ENCODE assay signal across 1 cellular context in the genomic region with DNA sequence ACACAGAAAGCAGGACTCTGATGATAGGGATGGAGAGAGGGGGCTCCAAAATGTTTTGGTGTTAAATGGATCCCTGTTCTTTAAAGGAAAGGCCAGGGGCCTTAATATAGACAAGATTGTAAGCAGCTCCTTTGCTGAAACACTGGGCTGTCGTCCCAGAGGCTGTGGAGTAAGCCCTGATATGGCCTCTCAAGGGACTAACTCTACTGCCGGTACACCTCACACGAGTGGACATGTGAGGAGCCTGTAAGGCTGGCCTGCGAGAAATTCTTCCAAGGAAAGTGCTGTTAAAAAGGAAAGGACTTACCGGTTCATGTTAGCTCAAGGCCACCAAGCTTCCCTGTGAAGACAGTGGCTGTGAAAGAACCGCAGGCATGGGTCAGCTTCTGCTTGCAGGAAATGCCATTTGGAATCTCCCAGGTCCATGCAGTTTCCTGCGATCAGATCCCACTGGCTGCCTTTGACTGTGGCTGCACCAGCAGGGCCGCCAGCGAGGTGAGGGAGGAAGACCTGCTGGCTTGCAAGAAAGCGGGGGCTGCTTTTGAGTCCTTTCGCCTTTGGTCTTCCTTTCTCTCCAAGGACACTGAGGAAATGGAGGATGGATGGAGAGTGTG.
TF ChIP-seq lines count a peak whose summit lies in the region.

No MANE protein-coding gene starts in this region.

TF ChIP-seq in HepG2, 621 proteins besides CTCF, POLR2A, EP300 and RAD21 (continued from another document):
- no peak for TF ChIP-seq ZNF281 (CRISPR knock-in tag; IDR thresholded peaks at IDR 0.05; ENCODE audit: borderline replicate concordance)
- no peak for TF ChIP-seq ZNF317 (CRISPR knock-in tag; IDR thresholded peaks at IDR 0.05)
- TF ChIP-seq SPEN (CRISPR knock-in tag; IDR thresholded peaks at IDR 0.05; ENCODE audit: low read depth): no peak
- TF ChIP-seq RBM22 (optimal IDR thresholded peaks at IDR 0.05; ENCODE audit: low read length): no peak
- TF ChIP-seq, protein P1, sequence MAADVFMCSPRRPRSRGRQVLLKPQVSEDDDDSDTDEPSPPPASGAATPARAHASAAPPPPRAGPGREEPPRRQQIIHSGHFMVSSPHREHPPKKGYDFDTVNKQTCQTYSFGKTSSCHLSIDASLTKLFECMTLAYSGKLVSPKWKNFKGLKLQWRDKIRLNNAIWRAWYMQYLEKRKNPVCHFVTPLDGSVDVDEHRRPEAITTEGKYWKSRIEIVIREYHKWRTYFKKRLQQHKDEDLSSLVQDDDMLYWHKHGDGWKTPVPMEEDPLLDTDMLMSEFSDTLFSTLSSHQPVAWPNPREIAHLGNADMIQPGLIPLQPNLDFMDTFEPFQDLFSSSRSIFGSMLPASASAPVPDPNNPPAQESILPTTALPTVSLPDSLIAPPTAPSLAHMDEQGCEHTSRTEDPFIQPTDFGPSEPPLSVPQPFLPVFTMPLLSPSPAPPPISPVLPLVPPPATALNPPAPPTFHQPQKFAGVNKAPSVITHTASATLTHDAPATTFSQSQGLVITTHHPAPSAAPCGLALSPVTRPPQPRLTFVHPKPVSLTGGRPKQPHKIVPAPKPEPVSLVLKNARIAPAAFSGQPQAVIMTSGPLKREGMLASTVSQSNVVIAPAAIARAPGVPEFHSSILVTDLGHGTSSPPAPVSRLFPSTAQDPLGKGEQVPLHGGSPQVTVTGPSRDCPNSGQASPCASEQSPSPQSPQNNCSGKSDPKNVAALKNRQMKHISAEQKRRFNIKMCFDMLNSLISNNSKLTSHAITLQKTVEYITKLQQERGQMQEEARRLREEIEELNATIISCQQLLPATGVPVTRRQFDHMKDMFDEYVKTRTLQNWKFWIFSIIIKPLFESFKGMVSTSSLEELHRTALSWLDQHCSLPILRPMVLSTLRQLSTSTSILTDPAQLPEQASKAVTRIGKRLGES (CRISPR knock-in tag; IDR thresholded peaks at IDR 0.05; ENCODE audit: borderline replicate concordance): no peak
- TF ChIP-seq HMG20B (CRISPR knock-in tag; conservative IDR thresholded peaks at IDR 0.05): no peak
- TF ChIP-seq SP5 (CRISPR knock-in tag; IDR thresholded peaks at IDR 0.05; ENCODE audit: borderline replicate concordance, low read depth): no peak
- TF ChIP-seq, protein P2, sequence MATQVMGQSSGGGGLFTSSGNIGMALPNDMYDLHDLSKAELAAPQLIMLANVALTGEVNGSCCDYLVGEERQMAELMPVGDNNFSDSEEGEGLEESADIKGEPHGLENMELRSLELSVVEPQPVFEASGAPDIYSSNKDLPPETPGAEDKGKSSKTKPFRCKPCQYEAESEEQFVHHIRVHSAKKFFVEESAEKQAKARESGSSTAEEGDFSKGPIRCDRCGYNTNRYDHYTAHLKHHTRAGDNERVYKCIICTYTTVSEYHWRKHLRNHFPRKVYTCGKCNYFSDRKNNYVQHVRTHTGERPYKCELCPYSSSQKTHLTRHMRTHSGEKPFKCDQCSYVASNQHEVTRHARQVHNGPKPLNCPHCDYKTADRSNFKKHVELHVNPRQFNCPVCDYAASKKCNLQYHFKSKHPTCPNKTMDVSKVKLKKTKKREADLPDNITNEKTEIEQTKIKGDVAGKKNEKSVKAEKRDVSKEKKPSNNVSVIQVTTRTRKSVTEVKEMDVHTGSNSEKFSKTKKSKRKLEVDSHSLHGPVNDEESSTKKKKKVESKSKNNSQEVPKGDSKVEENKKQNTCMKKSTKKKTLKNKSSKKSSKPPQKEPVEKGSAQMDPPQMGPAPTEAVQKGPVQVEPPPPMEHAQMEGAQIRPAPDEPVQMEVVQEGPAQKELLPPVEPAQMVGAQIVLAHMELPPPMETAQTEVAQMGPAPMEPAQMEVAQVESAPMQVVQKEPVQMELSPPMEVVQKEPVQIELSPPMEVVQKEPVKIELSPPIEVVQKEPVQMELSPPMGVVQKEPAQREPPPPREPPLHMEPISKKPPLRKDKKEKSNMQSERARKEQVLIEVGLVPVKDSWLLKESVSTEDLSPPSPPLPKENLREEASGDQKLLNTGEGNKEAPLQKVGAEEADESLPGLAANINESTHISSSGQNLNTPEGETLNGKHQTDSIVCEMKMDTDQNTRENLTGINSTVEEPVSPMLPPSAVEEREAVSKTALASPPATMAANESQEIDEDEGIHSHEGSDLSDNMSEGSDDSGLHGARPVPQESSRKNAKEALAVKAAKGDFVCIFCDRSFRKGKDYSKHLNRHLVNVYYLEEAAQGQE (IDR thresholded peaks at IDR 0.05; ENCODE audit: borderline replicate concordance in 1 of 2, low read depth in 1 of 2, low read length in 2 of 2): no peak
- TF ChIP-seq, protein P3, sequence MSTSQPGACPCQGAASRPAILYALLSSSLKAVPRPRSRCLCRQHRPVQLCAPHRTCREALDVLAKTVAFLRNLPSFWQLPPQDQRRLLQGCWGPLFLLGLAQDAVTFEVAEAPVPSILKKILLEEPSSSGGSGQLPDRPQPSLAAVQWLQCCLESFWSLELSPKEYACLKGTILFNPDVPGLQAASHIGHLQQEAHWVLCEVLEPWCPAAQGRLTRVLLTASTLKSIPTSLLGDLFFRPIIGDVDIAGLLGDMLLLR (CRISPR knock-in tag; IDR thresholded peaks at IDR 0.05): no peak
- TF ChIP-seq TEAD2 (CRISPR knock-in tag; IDR thresholded peaks at IDR 0.05): no peak
- no peak for TF ChIP-seq KLF11 (CRISPR knock-in tag; IDR thresholded peaks at IDR 0.05)
- no peak for TF ChIP-seq CBX1 (IDR thresholded peaks at IDR 0.05; ENCODE audit: low read depth)
- no peak for TF ChIP-seq ZFP36L2 (CRISPR knock-in tag; IDR thresholded peaks at IDR 0.05)
- TF ChIP-seq NFKBIZ (CRISPR knock-in tag; IDR thresholded peaks at IDR 0.05): no peak
- no peak for TF ChIP-seq ZNF34 (CRISPR knock-in tag; IDR thresholded peaks at IDR 0.05; ENCODE audit: borderline replicate concordance)
